1 cellular context compared by ENCODE assay signal in genomic region chr18:46458472-46458871, GRCh38.
TF ChIP-seq lines count a peak whose summit lies in the region.

No MANE protein-coding gene starts in this region.

TF ChIP-seq in H1, 55 proteins besides CTCF, POLR2A, EP300 and RAD21:
- peak; percentile 15; the same call in 1 of the 2 replicates for TF ChIP-seq MAX (IDR thresholded peaks at IDR 0.05)
- TF ChIP-seq SIRT6 (IDR thresholded peaks at IDR 0.05; ENCODE audit: low read length): no peak
- TF ChIP-seq SP2 (IDR thresholded peaks at IDR 0.05; ENCODE audit: low read length): no peak
